ENCODE assay signal across 15 cellular contexts in the genomic region with DNA sequence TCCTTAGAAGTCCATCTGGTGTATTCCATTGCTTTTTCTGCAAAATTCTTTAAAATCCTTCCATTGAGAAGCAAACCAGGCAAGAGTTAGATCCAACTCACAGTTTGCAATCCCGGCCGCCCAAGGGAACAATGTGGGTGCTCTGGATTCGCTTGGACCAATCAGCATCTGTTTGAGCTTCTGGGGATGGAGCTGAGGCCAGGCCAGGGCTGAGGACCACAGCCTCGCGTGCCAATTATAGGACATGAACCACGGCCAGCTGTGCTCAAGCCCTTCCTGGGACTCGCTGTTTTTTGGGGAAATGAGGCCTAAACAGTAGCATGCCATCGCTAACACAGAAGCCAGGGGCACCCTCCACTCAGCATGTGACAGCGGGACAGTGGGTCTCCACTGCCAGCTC.
DNase-seq lines count a peak whose midpoint lies in the region; ATAC-seq and TF ChIP-seq lines count a peak whose summit lies in the region.
"Had no signal": no experiment of that assay in that cellular context is flagged by ENCODE, and none has a peak within 500 bp of the region (broad histone marks: within the 10 kb centered on the region; RNA-seq: fewer than 3 reads in every experiment).

No MANE protein-coding gene starts in this region.

- TF ChIP-seq EP300 in tibial nerve (IDR thresholded peaks at IDR 0.05) = no peak

- H3K27me3 Mint-ChIP-seq in CD4-positive, alpha-beta T cell = no peaks in the 10 kb centered on the region
- H3K27me3 Mint-ChIP-seq: B cell; CD8-positive, alpha-beta memory T cell had no signal

- no peak for TF ChIP-seq POLR2A in tibial nerve (IDR thresholded peaks at IDR 0.05)

- peaks cover 89% of the 10 kb centered on the region for H3K36me3 Mint-ChIP-seq in CD4-positive, alpha-beta T cell (ENCODE audit: low read depth)

- H3K9me3 Mint-ChIP-seq in CD4-positive, alpha-beta T cell = no peaks in the 10 kb centered on the region
- H3K9me3 Mint-ChIP-seq: CD8-positive, alpha-beta memory T cell had no signal

- no peak overlapping the region for H3K4me3 Mint-ChIP-seq in CD4-positive, alpha-beta T cell
- H3K4me3 Mint-ChIP-seq: B cell had no signal

- H3K4me1 ChIP-seq in left ventricle myocardium inferior (peaks cover 28% of the 10 kb centered on the region), right atrium auricular region (peaks cover 0 to 16% of the 10 kb centered on the region in 2 donors), stomach smooth muscle (ENCODE audit: control insufficient read depth, insufficient read depth, low read length) (peaks cover 3% of the 10 kb centered on the region), tibial nerve (peaks cover 0 to 46% (median 9%) of the 10 kb centered on the region in 4 donors)
- H3K4me1 ChIP-seq: HAP-1 had no signal

- 68 to 72% methylated on average over 9 of the region's 9 CpGs for WGBS in tibial nerve, 2 donors

- H3K36me3 ChIP-seq in left ventricle myocardium inferior = peaks cover 71% of the 10 kb centered on the region
- H3K36me3 ChIP-seq in right atrium auricular region = peaks cover 68% of the 10 kb centered on the region
- peaks cover 66 to 73% of the 10 kb centered on the region in 2 donors for H3K36me3 ChIP-seq in stomach smooth muscle (ENCODE audit: control insufficient read depth in 2 of 2, insufficient read depth in 2 of 2, low read length in 2 of 2)
- peaks cover 2 to 88% (median 7%) of the 10 kb centered on the region in 3 donors for H3K36me3 ChIP-seq in tibial nerve

- ATAC-seq in CD4-positive, alpha-beta T cell (ENCODE audit: poor library complexity) = no peak
- ATAC-seq in HG03175 (IDR thresholded peaks at IDR 0.05; ENCODE audit: unreplicated experiment) = no peak

- H3K9ac ChIP-seq in stomach smooth muscle (ENCODE audit: low read length in 2 of 2) = no peak overlapping the region
- H3K9ac ChIP-seq: BLaER1 treated with 17β-estradiol and CSF1 and Interleukin-3, amounts not matched to agents 10 nM and 100 nM had no signal

- H3K9me3 ChIP-seq in left ventricle myocardium inferior (replicated peaks) = no peaks in the 10 kb centered on the region
- H3K9me3 ChIP-seq in right atrium auricular region = no peaks in the 10 kb centered on the region
- no peaks in the 10 kb centered on the region for H3K9me3 ChIP-seq in stomach smooth muscle (ENCODE audit: control insufficient read depth in 2 of 2, low read length in 2 of 2)
- H3K9me3 ChIP-seq in tibial nerve = no peaks in the 10 kb centered on the region
- H3K9me3 ChIP-seq in CD4-positive, alpha-beta T cell (ENCODE audit: control insufficient read depth, low read length) = no peaks in the 10 kb centered on the region
- H3K9me3 ChIP-seq: BLaER1 treated with 17β-estradiol and CSF1 and Interleukin-3, amounts not matched to agents 10 nM and 100 nM; HAP-1 had no signal

- H3K4me3 ChIP-seq in left ventricle myocardium inferior = no peak overlapping the region
- no peak overlapping the region for H3K4me3 ChIP-seq in right atrium auricular region
- H3K4me3 ChIP-seq in stomach smooth muscle (ENCODE audit: low read length in 2 of 2) = no peak overlapping the region
- no peak overlapping the region for H3K4me3 ChIP-seq in tibial nerve
- H3K4me3 ChIP-seq: BLaER1 treated with 17β-estradiol and CSF1 and Interleukin-3, amounts not matched to agents 10 nM and 100 nM; HAP-1 had no signal

- intact Hi-C loops in left ventricle myocardium inferior (cut with micrococcal nuclease) = no loop called here
- intact Hi-C loops in CD4-positive, alpha-beta T cell (cut with DNase I, micrococcal nuclease) = no loop called here

- H3K27ac Mint-ChIP-seq in CD4-positive, alpha-beta T cell = no peak overlapping the region
- H3K27ac Mint-ChIP-seq: B cell had no signal

- CTCF ChIA-PET in CD4-positive, alpha-beta T cell (lab: Charles Lee) = no interaction called here

- H3K27me3 ChIP-seq in left ventricle myocardium inferior (ENCODE audit: low read depth) (no peaks in the 10 kb centered on the region), right atrium auricular region (no peaks in the 10 kb centered on the region), stomach smooth muscle (ENCODE audit: control insufficient read depth in 1 of 2, insufficient read depth in 2 of 2, low read length in 2 of 2) (no peaks in the 10 kb centered on the region), tibial nerve (no peaks in the 10 kb centered on the region)
- no peaks in the 10 kb centered on the region for H3K27me3 ChIP-seq in CD4-positive, alpha-beta T cell (ENCODE audit: control insufficient read depth, insufficient read depth, low read length)

- TF ChIP-seq CTCF in left ventricle myocardium inferior (IDR thresholded peaks at IDR 0.05; ENCODE audit: borderline replicate concordance) (no peak), right atrium auricular region (IDR thresholded peaks at IDR 0.05) (no peak), tibial nerve (IDR thresholded peaks at IDR 0.05) (no peak)
- TF ChIP-seq CTCF in CD4-positive, alpha-beta T cell (IDR thresholded peaks at IDR 0.05) = no peak

- H3K27ac ChIP-seq in left ventricle myocardium inferior (replicated peaks) = peak overlapping the region; percentile 70
- no peak overlapping the region for H3K27ac ChIP-seq in right atrium auricular region
- H3K27ac ChIP-seq in cingulate gyrus (ENCODE audit: low read depth, low read length) = peak overlapping the region; percentile 96
- peak overlapping the region; percentile 6 for H3K27ac ChIP-seq in stomach smooth muscle (ENCODE audit: low read length)
- peak overlapping the region; percentile 43 to 91 (median 75) for H3K27ac ChIP-seq in tibial nerve
- no peak overlapping the region for H3K27ac ChIP-seq in CD4-positive, alpha-beta T cell (ENCODE audit: low read depth, low read length)
- H3K27ac ChIP-seq: BLaER1 treated with 17β-estradiol and CSF1 and Interleukin-3, amounts not matched to agents 10 nM and 100 nM; HL-60 had no signal

- DNase-seq in left ventricle myocardium inferior = no peak
- no peak for DNase-seq in right atrium auricular region (ENCODE audit: low spot score)
- DNase-seq in tibial nerve (ENCODE audit: low spot score in 2 of 2) = no peak
- DNase-seq in CD4-positive, alpha-beta T cell = no peak
- no peak for DNase-seq in NCI-H1105 (lab: John Stamatoyannopoulos, UW)
- DNase-seq: 8988T; CD8-positive, alpha-beta memory T cell; COR-L47 had no signal

- POLR2A ChIA-PET in CD4-positive, alpha-beta T cell (lab: Charles Lee) = no interaction called here

- H3K4me1 Mint-ChIP-seq in CD4-positive, alpha-beta T cell (ENCODE audit: low read depth) = no peaks in the 10 kb centered on the region
- H3K4me1 Mint-ChIP-seq: B cell; CD8-positive, alpha-beta memory T cell had no signal

Comparison
In these comparisons a context has a peak if more than half of its experiments do, and no peak if none do; other contexts are left out.
1. H3K27ac ChIP-seq: peak in left ventricle myocardium inferior (single experiment), cingulate gyrus (single experiment), stomach smooth muscle (single experiment) and tibial nerve (4 of 4); none in right atrium auricular region (0 of 2) and CD4-positive, alpha-beta T cell (single experiment).